8 cellular contexts compared by ENCODE assay signal in genomic region chr7:774161-775109, GRCh38. TPM values are rescaled to one million over a fixed set of nuclear protein-coding genes. Genes with fewer than 3 reads are reported as not detected.
DNase-seq lines count a peak whose midpoint lies in the region; ATAC-seq, FAIRE-seq and TF ChIP-seq lines count a peak whose summit lies in the region.

No MANE protein-coding gene starts in this region.

- no peak overlapping the region for H3K27ac ChIP-seq in CD8-positive, alpha-beta T cell (ENCODE audit: low read depth, low read length)
- H3K27ac ChIP-seq in colonic mucosa = no peak overlapping the region

- FAIRE-seq in HTR-8/SVneo (lab: Jason Lieb, UNC) = peak; percentile 84

- intact Hi-C loops in CD8-positive, alpha-beta T cell (cut with DNase I, micrococcal nuclease) = loop anchor here (1.0 to 5.0 kb wide), 3 partner anchors 257 to 452 kb away; partner anchors contain the start of gene PDGFA (in 1 of the 2)
- intact Hi-C loops in activated CD4-positive, alpha-beta T cell treated with anti-CD3 and anti-CD28 coated beads, Interleukin-2, amount 10 ng/mL, durations not matched to agents 24 days and 14 days (cut with micrococcal nuclease) = loop anchor here (1.0 kb wide), 2 partner anchors 442 to 452 kb away; no protein-coding TSS in a partner anchor
- intact Hi-C loops in colonic mucosa (cut with DNase I) = loop anchor here (5.0 kb wide), 1 partner anchor 442 kb away; no protein-coding TSS in a partner anchor

- H3K9me3 ChIP-seq in CD8-positive, alpha-beta T cell (ENCODE audit: low read length) = no peaks in the 10 kb centered on the region
- H3K9me3 ChIP-seq in colonic mucosa = no peaks in the 10 kb centered on the region

- peak; percentile 93 for TF ChIP-seq CTCF in CD8-positive, alpha-beta T cell (IDR thresholded peaks at IDR 0.05)
- peak; percentile 94 for TF ChIP-seq CTCF in colonic mucosa (IDR thresholded peaks at IDR 0.05)
- TF ChIP-seq CTCF in mesothelial cell of epicardium (IDR thresholded peaks at IDR 0.05; ENCODE audit: unreplicated experiment) = peak; percentile 94

- H3K4me3 Mint-ChIP-seq in CD8-positive, alpha-beta T cell = no peak overlapping the region
- no peak overlapping the region for H3K4me3 Mint-ChIP-seq in activated CD4-positive, alpha-beta T cell treated with anti-CD3 and anti-CD28 coated beads, Interleukin-2, amount 10 ng/mL, durations not matched to agents 24 days and 14 days
- H3K4me3 Mint-ChIP-seq in mesothelial cell of epicardium = no peak overlapping the region

- no peaks in the 10 kb centered on the region for H3K4me1 Mint-ChIP-seq in CD8-positive, alpha-beta T cell (ENCODE audit: low read depth)
- H3K4me1 Mint-ChIP-seq in activated CD4-positive, alpha-beta T cell treated with anti-CD3 and anti-CD28 coated beads, Interleukin-2, amount 10 ng/mL, durations not matched to agents 24 days and 14 days = no peaks in the 10 kb centered on the region
- peaks cover 20% of the 10 kb centered on the region for H3K4me1 Mint-ChIP-seq in mesothelial cell of epicardium

- H3K27me3 Mint-ChIP-seq in CD8-positive, alpha-beta T cell (ENCODE audit: low read depth) = no peaks in the 10 kb centered on the region
- no peaks in the 10 kb centered on the region for H3K27me3 Mint-ChIP-seq in activated CD4-positive, alpha-beta T cell treated with anti-CD3 and anti-CD28 coated beads, Interleukin-2, amount 10 ng/mL, durations not matched to agents 24 days and 14 days
- no peaks in the 10 kb centered on the region for H3K27me3 Mint-ChIP-seq in mesothelial cell of epicardium (ENCODE audit: low read depth)

- H3K9me3 Mint-ChIP-seq in CD8-positive, alpha-beta T cell = no peaks in the 10 kb centered on the region
- no peaks in the 10 kb centered on the region for H3K9me3 Mint-ChIP-seq in activated CD4-positive, alpha-beta T cell treated with anti-CD3 and anti-CD28 coated beads, Interleukin-2, amount 10 ng/mL, durations not matched to agents 24 days and 14 days
- H3K9me3 Mint-ChIP-seq in mesothelial cell of epicardium = no peaks in the 10 kb centered on the region

- peak; percentile 93 for ATAC-seq in CD8-positive, alpha-beta T cell
- ATAC-seq in GM18498 (IDR thresholded peaks at IDR 0.05; ENCODE audit: unreplicated experiment) = no peak

- CTCF ChIA-PET in CD8-positive, alpha-beta T cell (lab: Charles Lee) = interaction anchor here (0.6 to 8.1 kb wide), 13 partner anchors 8 to 453 kb away, joined by 3 to 60 read pairs (median 4); no protein-coding TSS in a partner anchor

- H3K27ac Mint-ChIP-seq in CD8-positive, alpha-beta T cell = no peak overlapping the region
- H3K27ac Mint-ChIP-seq in activated CD4-positive, alpha-beta T cell treated with anti-CD3 and anti-CD28 coated beads, Interleukin-2, amount 10 ng/mL, durations not matched to agents 24 days and 14 days = no peak overlapping the region
- H3K27ac Mint-ChIP-seq in mesothelial cell of epicardium = no peak overlapping the region

- H3K9ac ChIP-seq in colonic mucosa (ENCODE audit: low read depth in 2 of 2, low read length in 2 of 2) = no peak overlapping the region

- POLR2A ChIA-PET in CD8-positive, alpha-beta T cell (lab: Charles Lee) = no interaction called here

- H3K4me3 ChIP-seq in CD8-positive, alpha-beta T cell (ENCODE audit: low read depth, low read length) = no peak overlapping the region
- no peak overlapping the region for H3K4me3 ChIP-seq in colonic mucosa

- H3K27me3 ChIP-seq in CD8-positive, alpha-beta T cell (ENCODE audit: insufficient read depth, low read length) = no peaks in the 10 kb centered on the region
- H3K27me3 ChIP-seq in colonic mucosa = no peaks in the 10 kb centered on the region

- peaks cover 37% of the 10 kb centered on the region for H3K36me3 Mint-ChIP-seq in CD8-positive, alpha-beta T cell
- peaks cover 11% of the 10 kb centered on the region for H3K36me3 Mint-ChIP-seq in activated CD4-positive, alpha-beta T cell treated with anti-CD3 and anti-CD28 coated beads, Interleukin-2, amount 10 ng/mL, durations not matched to agents 24 days and 14 days (ENCODE audit: low read depth)
- peaks cover 17% of the 10 kb centered on the region for H3K36me3 Mint-ChIP-seq in mesothelial cell of epicardium

- H3K4me1 ChIP-seq in CD8-positive, alpha-beta T cell (ENCODE audit: insufficient read depth, low read length) = no peaks in the 10 kb centered on the region
- H3K4me1 ChIP-seq in colonic mucosa = peaks cover 5% of the 10 kb centered on the region

- H3K36me3 ChIP-seq in CD8-positive, alpha-beta T cell (ENCODE audit: insufficient read depth, low read length) = no peaks in the 10 kb centered on the region
- no peaks in the 10 kb centered on the region for H3K36me3 ChIP-seq in colonic mucosa

- DNase-seq in CD8-positive, alpha-beta T cell = peak; percentile 32 to 80 (median 56)
- DNase-seq in HTR-8/SVneo (ENCODE audit: insufficient read length, low spot score) (peak; percentile 65), colonic mucosa (peak; percentile 69), mesothelial cell of epicardium (ENCODE audit: low spot score in 2 of 2, unreplicated experiment in 2 of 2) (peak in 1 of 2 experiments; percentile 83), NCI-H2029 treated with DMSO at 0.1 percent for 48 hours (lab: John Stamatoyannopoulos, UW) (no peak)
- peak; percentile 89 for DNase-seq in activated CD4-positive, alpha-beta T cell treated with anti-CD3 and anti-CD28 coated beads, Interleukin-2, amount 10 ng/mL, durations not matched to agents 24 days and 14 days
- DNase-seq in stimulated activated CD8-positive, alpha-beta memory T cell treated with anti-CD3 and anti-CD28 coated beads, Interleukin-7, amount 100 ng/mL, for 24 hours (ENCODE audit: low read depth) = peak; percentile 44

RNA-seq across cellular contexts. Expression of gene PRKAR1B, which starts 47.4 kb away (rescaled TPM):
- total RNA-seq in CD8-positive, alpha-beta T cell = 10 to 100 TPM; 16.6 to 20.2 TPM
- 39.4 and 47.0 TPM in 2 replicates for total RNA-seq in activated CD4-positive, alpha-beta T cell treated with anti-CD3 and anti-CD28 coated beads, Interleukin-2, amount 10 ng/mL, durations not matched to agents 24 days and 14 days
- total RNA-seq in colonic mucosa (10 to 100 TPM; 19.2 to 32.8 TPM), mesothelial cell of epicardium (48.0 to 53.7 TPM (median 50.6 TPM) in 3 replicates)

RNA-seq across cellular contexts. Expression of gene DNAAF5, which starts 47.9 kb away (rescaled TPM):
- total RNA-seq in CD8-positive, alpha-beta T cell = 1 to 10 TPM; 4.3 to 4.9 TPM
- total RNA-seq in activated CD4-positive, alpha-beta T cell treated with anti-CD3 and anti-CD28 coated beads, Interleukin-2, amount 10 ng/mL, durations not matched to agents 24 days and 14 days = 49.4 and 50.6 TPM in 2 replicates
- total RNA-seq in colonic mucosa (10 to 100 TPM; 31.0 to 54.9 TPM), mesothelial cell of epicardium (33.9 to 39.0 TPM (median 36.9 TPM) in 3 replicates)

RNA-seq across cellular contexts. Expression of gene SUN1, which starts 57.8 kb away (rescaled TPM):
- total RNA-seq in CD8-positive, alpha-beta T cell = 10 to 100 TPM; 64.0 to 69.2 TPM
- total RNA-seq in activated CD4-positive, alpha-beta T cell treated with anti-CD3 and anti-CD28 coated beads, Interleukin-2, amount 10 ng/mL, durations not matched to agents 24 days and 14 days = 85.8 and 90.3 TPM in 2 replicates
- total RNA-seq in colonic mucosa (100 to 1,000 TPM; 122 to 158 TPM), mesothelial cell of epicardium (199 to 201 TPM (median 200 TPM) in 3 replicates)
